ENCODE assay signal across 21 cellular contexts in genomic region chr6:126148853-126149252, GRCh38.
"Had no signal": no experiment of that assay in that cellular context is flagged by ENCODE, and none has a peak within 500 bp of the region (broad histone marks: within the 10 kb centered on the region; RNA-seq: fewer than 3 reads in every experiment).

No MANE protein-coding gene starts in this region.

- DNase-seq: cortex of kidney; effector CD8-positive, alpha-beta T cell; effector memory CD8-positive, alpha-beta T cell; endodermal cell; foreskin keratinocyte; heart left ventricle; hypothalamus; immature natural killer cell; islet precursor cell; kidney; kidney glomerular epithelial cell; left lung; left ventricle myocardium superior; lower lobe of right lung; mesenchymal stem cell; mucosa of descending colon had no signal

- H3K4me3 Mint-ChIP-seq: dendritic cell treated with granulocyte-macrophage colony-stimulating factor and Interleukin-4, amounts not matched to agents 40 ng/mL and 50 ng/mL, for 4 days; effector memory CD8-positive, alpha-beta T cell; endodermal cell; immature natural killer cell; mesothelial cell of epicardium had no signal

- H3K4me3 ChIP-seq: esophagus muscularis mucosa, gastroesophageal sphincter, heart left ventricle, hepatocyte, left lung, lower lobe of right lung, mucosa of descending colon had no signal

- H3K9me3 ChIP-seq: esophagus muscularis mucosa, gastroesophageal sphincter, heart left ventricle, left lung, lower lobe of right lung, mucosa of descending colon had no signal

- H3K27me3 Mint-ChIP-seq: dendritic cell treated with granulocyte-macrophage colony-stimulating factor and Interleukin-4, amounts not matched to agents 40 ng/mL and 50 ng/mL, for 4 days; effector memory CD8-positive, alpha-beta T cell had no signal

- H3K36me3 Mint-ChIP-seq: mesothelial cell of epicardium had no signal

- H3K27ac ChIP-seq: esophagus muscularis mucosa, foreskin keratinocyte, gastroesophageal sphincter, heart left ventricle, hepatocyte, left lung, lower lobe of right lung had no signal

- H3K4me1 ChIP-seq: foreskin keratinocyte, left lung, lower lobe of right lung had no signal

- ATAC-seq: effector memory CD8-positive, alpha-beta T cell; gastroesophageal sphincter; heart left ventricle; left lung; left ventricle myocardium superior; lower lobe of right lung; mucosa of descending colon had no signal

- H3K27me3 ChIP-seq: esophagus muscularis mucosa, foreskin keratinocyte, gastroesophageal sphincter, hepatocyte, left lung had no signal

- H3K4me2 ChIP-seq: hepatocyte had no signal

- H3K9me3 Mint-ChIP-seq: dendritic cell treated with granulocyte-macrophage colony-stimulating factor and Interleukin-4, amounts not matched to agents 40 ng/mL and 50 ng/mL, for 4 days; effector memory CD8-positive, alpha-beta T cell; endodermal cell; mesothelial cell of epicardium had no signal

- H3K79me2 ChIP-seq: hepatocyte had no signal

- H3K4me1 Mint-ChIP-seq: immature natural killer cell had no signal

- H3K36me3 ChIP-seq: esophagus muscularis mucosa, gastroesophageal sphincter, heart left ventricle, left lung, lower lobe of right lung had no signal

- H2AFZ ChIP-seq: hepatocyte had no signal

- H3K27ac Mint-ChIP-seq: dendritic cell treated with granulocyte-macrophage colony-stimulating factor and Interleukin-4, amounts not matched to agents 40 ng/mL and 50 ng/mL, for 4 days; effector memory CD8-positive, alpha-beta T cell; endodermal cell; immature natural killer cell; mesothelial cell of epicardium had no signal
